In the genomic region with DNA sequence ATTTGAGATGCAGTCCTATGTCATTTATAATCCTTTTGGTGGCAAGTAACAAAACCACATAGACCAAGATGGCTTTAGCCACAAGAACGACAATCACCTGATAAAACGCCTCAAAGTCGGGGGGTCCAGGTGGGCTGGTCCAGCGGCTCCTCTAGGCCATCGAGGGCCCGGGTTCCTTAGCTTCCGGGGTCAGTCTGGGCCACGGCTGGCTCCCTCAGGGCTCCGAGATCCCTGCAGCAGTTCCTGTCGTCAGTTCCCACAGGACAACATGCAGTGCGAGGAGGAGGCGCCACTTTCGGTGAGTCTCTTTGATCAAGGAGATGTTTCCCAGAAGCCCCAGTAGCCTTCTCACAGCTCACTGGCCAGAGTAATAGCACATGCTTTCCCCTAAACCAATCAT, we compare ENCODE assay signal across 6 cellular contexts.
"Had no signal": no experiment of that assay in that cellular context is flagged by ENCODE, and none has a peak within 500 bp of the region (broad histone marks: within the 10 kb centered on the region; RNA-seq: fewer than 3 reads in every experiment).

No MANE protein-coding gene starts in this region.

- H3K4me1 Mint-ChIP-seq: IgD-negative memory B cell had no signal

- H3K27me3 Mint-ChIP-seq: IgD-negative memory B cell had no signal

- H3K4me3 ChIP-seq: K562 had no signal

- H3K36me3 Mint-ChIP-seq: IgD-negative memory B cell had no signal

- ATAC-seq: HepG2, K562 had no signal

- H3K4me3 Mint-ChIP-seq: IgD-negative memory B cell had no signal

- H3K27ac Mint-ChIP-seq: IgD-negative memory B cell had no signal

- H3K27ac ChIP-seq: HL-60 had no signal

- DNase-seq: IMR-90, KBM-7 had no signal
